Comparison of ENCODE assay signal across 17 cellular contexts in genomic region chr20:19812056-19812455, GRCh38. TPM values are rescaled to one million over a fixed set of nuclear protein-coding genes. Genes with fewer than 3 reads are reported as not detected.
A peak's percentile ranks its signal among the peaks of the same experiment; 100 is the strongest.
DNase-seq lines count a peak whose midpoint lies in the region; ATAC-seq and TF ChIP-seq lines count a peak whose summit lies in the region.
"Had no signal": no experiment of that assay in that cellular context is flagged by ENCODE, and none has a peak within 500 bp of the region (broad histone marks: within the 10 kb centered on the region; RNA-seq: fewer than 3 reads in every experiment).

No MANE protein-coding gene starts in this region.

- in situ Hi-C loops in mammary epithelial cell (cut with MboI; ENCODE audit: low sequenced_read_pairs in 2 of 2), result no loop called here

- DNase-seq in Karpas-422 (no peak), mammary epithelial cell (no peak), osteoblast (ENCODE audit: insufficient read length, low spot score, missing footprints) (no peak), testis (no peak)
- no peak for DNase-seq in stimulated activated CD4-positive, alpha-beta T cell treated with anti-CD3 and anti-CD28 coated beads, Interleukin-2, amount 100 ng/mL, for 24 hours
- DNase-seq: DMS 273 treated with DMSO at 0.1 percent for 48 hours; NCI-H1092 treated with DMSO at 0.1 percent for 48 hours; NCI-H1694; NCI-H345; NCI-H69; NK-92 treated with Interleukin-12 subunit alpha and Interleukin-12 subunit beta, amount 100 ng/mL, for 24 hours; OCI-M1 had no signal

- TF ChIP-seq CTCF in mammary epithelial cell (conservative IDR thresholded peaks at IDR 0.05 in 1 of 2, IDR thresholded peaks at IDR 0.05 in 1 of 2; ENCODE audit: extremely low read depth in 1 of 2, insufficient read depth in 1 of 2, low read depth in 1 of 2, low read length in 2 of 2) (no peak), osteoblast (IDR thresholded peaks at IDR 0.05; ENCODE audit: extremely low read depth, low read depth, low read length) (no peak), testis (IDR thresholded peaks at IDR 0.05) (no peak)

- intact Hi-C loops in mammary epithelial cell (cut with micrococcal nuclease), result no loop called here
- intact Hi-C loops in testis (cut with DNase I; ENCODE audit: low total_unique reads), result no loop called here

- H3K4me2 ChIP-seq in BLaER1, result peak overlapping the region; percentile 69
- peak overlapping the region; percentile 30 for H3K4me2 ChIP-seq in Karpas-422 (ENCODE audit: low read depth, low read length, poor library complexity, severe bottlenecking)
- no peak overlapping the region for H3K4me2 ChIP-seq in mammary epithelial cell (ENCODE audit: insufficient read depth, low read depth, low read length)
- H3K4me2 ChIP-seq in osteoblast (ENCODE audit: insufficient read depth, low read length), result no peak overlapping the region

- no TSS peak for BruUV-seq in mammary epithelial cell (replicated peaks; lab: Mats Ljungman, UMichigan)

- 0 out of 2 replicates have a peak overlapping the region, but pooled peaks have one; percentile 7 for H3K27ac ChIP-seq in BLaER1
- H3K27ac ChIP-seq in Karpas-422 (ENCODE audit: low read length), result no peak overlapping the region
- H3K27ac ChIP-seq in mammary epithelial cell (ENCODE audit: insufficient read depth, low read depth, low read length), result no peak overlapping the region
- peak overlapping the region; percentile 70 for H3K27ac ChIP-seq in osteoblast (ENCODE audit: low read depth, low read length)
- H3K27ac ChIP-seq in testis, result no peak overlapping the region
- H3K27ac ChIP-seq: RWPE1 had no signal

- dilution Hi-C loops in mammary epithelial cell (cut with HindIII; ENCODE audit: low sequenced_read_pairs), result no loop called here

- H3K79me2 ChIP-seq in Karpas-422 (ENCODE audit: low read length) (no peaks in the 10 kb centered on the region), mammary epithelial cell (ENCODE audit: insufficient read depth, low read length) (no peaks in the 10 kb centered on the region), osteoblast (ENCODE audit: insufficient read depth, low read length) (no peaks in the 10 kb centered on the region)

- H3K9me3 ChIP-seq in BLaER1, result no peaks in the 10 kb centered on the region
- H3K9me3 ChIP-seq in Karpas-422 (ENCODE audit: low read length), result no peaks in the 10 kb centered on the region
- no peaks in the 10 kb centered on the region for H3K9me3 ChIP-seq in mammary epithelial cell (replicated peaks; ENCODE audit: insufficient read depth, low read length)
- no peaks in the 10 kb centered on the region for H3K9me3 ChIP-seq in osteoblast (ENCODE audit: low read depth, low read length)
- H3K9me3 ChIP-seq in testis, result no peaks in the 10 kb centered on the region
- H3K9me3 ChIP-seq: HAP-1 had no signal

- H2AFZ ChIP-seq in Karpas-422 (ENCODE audit: low read length) (no peak overlapping the region), mammary epithelial cell (ENCODE audit: low read depth, low read length) (peak overlapping the region; percentile 13), osteoblast (ENCODE audit: low read length) (peak overlapping the region; percentile 17)

- no peaks in the 10 kb centered on the region for H3K27me3 ChIP-seq in BLaER1
- no peaks in the 10 kb centered on the region for H3K27me3 ChIP-seq in Karpas-422 (ENCODE audit: low read length)
- no peaks in the 10 kb centered on the region for H3K27me3 ChIP-seq in mammary epithelial cell (ENCODE audit: insufficient read depth, low read length)
- H3K27me3 ChIP-seq in osteoblast (ENCODE audit: insufficient read depth, low read length), result no peaks in the 10 kb centered on the region
- no peaks in the 10 kb centered on the region for H3K27me3 ChIP-seq in testis

- CTCF ChIA-PET in mammary epithelial cell (lab: Charles Lee; ENCODE audit: low non-redundant PET), result no interaction called here

- no peaks in the 10 kb centered on the region for H3K9me2 ChIP-seq in Karpas-422 (replicated peaks; ENCODE audit: insufficient read depth, low read length)

- no peak for TF ChIP-seq POLR2A in testis (IDR thresholded peaks at IDR 0.05)

- peaks cover 97% of the 10 kb centered on the region for H3K4me1 ChIP-seq in BLaER1
- peaks cover 72% of the 10 kb centered on the region for H3K4me1 ChIP-seq in Karpas-422 (ENCODE audit: low read length)
- H3K4me1 ChIP-seq in mammary epithelial cell (ENCODE audit: insufficient read depth, low read length), result peaks cover 42% of the 10 kb centered on the region
- H3K4me1 ChIP-seq in osteoblast (ENCODE audit: insufficient read depth, low read length), result peaks cover 52% of the 10 kb centered on the region
- H3K4me1 ChIP-seq in testis, result peaks cover 8% of the 10 kb centered on the region
- H3K4me1 ChIP-seq: HAP-1 had no signal

- H3K4me3 ChIP-seq in BLaER1 (no peak overlapping the region), Karpas-422 (ENCODE audit: low read length) (no peak overlapping the region), mammary epithelial cell (replicated peaks in 1 of 3; ENCODE audit: insufficient read depth in 1 of 3, low read depth in 2 of 3, low read length in 3 of 3) (no peak overlapping the region), osteoblast (ENCODE audit: insufficient read depth, low read length) (no peak overlapping the region), testis (no peak overlapping the region)
- H3K4me3 ChIP-seq: HAP-1 had no signal

- WGBS in mammary epithelial cell (ENCODE audit: low coverage, missing lambda C conversion rate), result 100% methylated on average over 1 of the region's 1 CpG
- 89 to 100% methylated on average over 1 of the region's 1 CpG for WGBS in testis, 2 donors

- H4K20me1 ChIP-seq in BLaER1, result no peaks in the 10 kb centered on the region
- H4K20me1 ChIP-seq in Karpas-422 (ENCODE audit: insufficient read depth, low read depth, low read length), result no peaks in the 10 kb centered on the region
- no peaks in the 10 kb centered on the region for H4K20me1 ChIP-seq in mammary epithelial cell (ENCODE audit: insufficient read depth, low read length)
- H4K20me1 ChIP-seq in osteoblast (ENCODE audit: insufficient read depth, low read length), result no peaks in the 10 kb centered on the region

- no peak for ATAC-seq in GM21367 (IDR thresholded peaks at IDR 0.05; ENCODE audit: unreplicated experiment)
- ATAC-seq in GM18520 (IDR thresholded peaks at IDR 0.05; ENCODE audit: unreplicated experiment), result no peak

- no peaks in the 10 kb centered on the region for H3K36me3 ChIP-seq in BLaER1
- no peaks in the 10 kb centered on the region for H3K36me3 ChIP-seq in Karpas-422 (ENCODE audit: insufficient read depth, low read length)
- H3K36me3 ChIP-seq in mammary epithelial cell (ENCODE audit: insufficient read depth, low read length), result no peaks in the 10 kb centered on the region
- H3K36me3 ChIP-seq in osteoblast (ENCODE audit: insufficient read depth, low read length), result peaks cover 5% of the 10 kb centered on the region
- H3K36me3 ChIP-seq in testis (ENCODE audit: low read depth, missing control alignments), result no peaks in the 10 kb centered on the region
- H3K36me3 ChIP-seq: HAP-1 had no signal

- H3K9ac ChIP-seq in BLaER1 (no peak overlapping the region), Karpas-422 (ENCODE audit: low read length) (no peak overlapping the region), mammary epithelial cell (ENCODE audit: insufficient read depth, low read length) (no peak overlapping the region)

RNA-seq across cellular contexts. Expression of gene RIN2, which starts 54.0 kb away (rescaled TPM):
- total RNA-seq in Karpas-422 (2014; rRNA removed; shearing (Covaris generic); ENCODE audit: low replicate concordance), result 1.7 and 3.3 TPM in 2 replicates
- total RNA-seq in mammary epithelial cell (10 to 100 TPM; 42.2 to 45.2 TPM), osteoblast (55.7 and 63.6 TPM in 2 replicates), testis (10 to 100 TPM; 16.0 to 29.2 TPM)
- polyA plus RNA-seq in mammary epithelial cell (29.1 TPM), testis (ENCODE audit: insufficient read depth, low read depth, low replicate concordance) (9.1 TPM)
- 93.5 TPM for polyA minus RNA-seq in mammary epithelial cell

Comparison
In these comparisons a context has a peak if more than half of its experiments do, and no peak if none do; other contexts are left out.
1. H3K27ac ChIP-seq: peak in BLaER1 (single experiment) and osteoblast (single experiment); none in Karpas-422 (single experiment), mammary epithelial cell (single experiment) and testis (0 of 2).
2. H3K4me2 ChIP-seq: peak in BLaER1 (single experiment) and Karpas-422 (single experiment); none in mammary epithelial cell (single experiment) and osteoblast (single experiment).